Comparison of ENCODE assay signal across 8 cellular contexts in genomic region chr16:1152651-1153259, GRCh38. TPM values are rescaled to one million over a fixed set of nuclear protein-coding genes. Genes with fewer than 3 reads are reported as not detected.
DNase-seq lines count a peak whose midpoint lies in the region; ATAC-seq lines count a peak whose summit lies in the region.

Gene CACNA1H, plus strand, starts transcription at chr16:1153106. Its CDS starts 632 bp downstream, at chr16:1153738.

- intact Hi-C loops in Right ventricle myocardium inferior (cut with DNase I), result no loop called here
- intact Hi-C loops in cardiac septum (cut with DNase I), result no loop called here

- no peak within 1 kb of the TSS for H3K27ac ChIP-seq in iPS-18a (ENCODE audit: low read length)

- H3K27me3 ChIP-seq in iPS-18a (ENCODE audit: control insufficient read depth, insufficient read depth, low read length), result no peaks in the 10 kb centered on the region

- ATAC-seq in Right ventricle myocardium inferior (peak; percentile 15), GM19351 (IDR thresholded peaks at IDR 0.05; ENCODE audit: unreplicated experiment) (no peak), GM18907 (IDR thresholded peaks at IDR 0.05; ENCODE audit: unreplicated experiment) (no peak)

- H3K36me3 ChIP-seq in iPS-18a (ENCODE audit: control insufficient read depth, low read depth, low read length), result no peaks in the 10 kb centered on the region

- peaks cover 3% of the 10 kb centered on the region for H3K4me1 ChIP-seq in iPS-18a (ENCODE audit: control insufficient read depth, low read depth, low read length)

- peak within 1 kb of the TSS; percentile 50 for H3K4me3 ChIP-seq in iPS-18a (ENCODE audit: low read length)

- no peaks in the 10 kb centered on the region for H3K9me3 ChIP-seq in iPS-18a (ENCODE audit: control insufficient read depth, low read depth, low read length)

- DNase-seq in Right ventricle myocardium inferior (ENCODE audit: missing footprints), result no peak
- no peak for DNase-seq in cardiac septum (ENCODE audit: low spot score)
- DNase-seq in activated effector memory CD4-positive, alpha-beta T cell treated with Interleukin-2 at 50 U/mL for 16 hours, result peak; percentile 29
- peak; percentile 71 for DNase-seq in stimulated activated CD4-positive, alpha-beta T cell treated with anti-CD3 and anti-CD28 coated beads, Interleukin-2, amount 100 ng/mL, for 4 hours (ENCODE audit: low read depth)
- DNase-seq in NCI-H524 (lab: John Stamatoyannopoulos, UW), result no peak

- H3K9ac ChIP-seq in iPS-18a (ENCODE audit: low read length), result no peak within 1 kb of the TSS

RNA-seq across cellular contexts. Expression of gene CACNA1H, which starts in this region (rescaled TPM):
- 6.0 TPM for total RNA-seq in Right ventricle myocardium inferior
- 4.7 TPM for total RNA-seq in cardiac septum

Comparison
In these comparisons a context has a peak if more than half of its experiments do, and no peak if none do; other contexts are left out.
1. DNase-seq: peak in activated effector memory CD4-positive, alpha-beta T cell treated with Interleukin-2 at 50 U/mL for 16 hours (single experiment) and stimulated activated CD4-positive, alpha-beta T cell treated with anti-CD3 and anti-CD28 coated beads, Interleukin-2, amount 100 ng/mL, for 4 hours (single experiment); none in Right ventricle myocardium inferior (single experiment), cardiac septum (single experiment) and NCI-H524 (0 of 2).